Comparison of ENCODE assay signal across 8 cellular contexts in the genomic region with DNA sequence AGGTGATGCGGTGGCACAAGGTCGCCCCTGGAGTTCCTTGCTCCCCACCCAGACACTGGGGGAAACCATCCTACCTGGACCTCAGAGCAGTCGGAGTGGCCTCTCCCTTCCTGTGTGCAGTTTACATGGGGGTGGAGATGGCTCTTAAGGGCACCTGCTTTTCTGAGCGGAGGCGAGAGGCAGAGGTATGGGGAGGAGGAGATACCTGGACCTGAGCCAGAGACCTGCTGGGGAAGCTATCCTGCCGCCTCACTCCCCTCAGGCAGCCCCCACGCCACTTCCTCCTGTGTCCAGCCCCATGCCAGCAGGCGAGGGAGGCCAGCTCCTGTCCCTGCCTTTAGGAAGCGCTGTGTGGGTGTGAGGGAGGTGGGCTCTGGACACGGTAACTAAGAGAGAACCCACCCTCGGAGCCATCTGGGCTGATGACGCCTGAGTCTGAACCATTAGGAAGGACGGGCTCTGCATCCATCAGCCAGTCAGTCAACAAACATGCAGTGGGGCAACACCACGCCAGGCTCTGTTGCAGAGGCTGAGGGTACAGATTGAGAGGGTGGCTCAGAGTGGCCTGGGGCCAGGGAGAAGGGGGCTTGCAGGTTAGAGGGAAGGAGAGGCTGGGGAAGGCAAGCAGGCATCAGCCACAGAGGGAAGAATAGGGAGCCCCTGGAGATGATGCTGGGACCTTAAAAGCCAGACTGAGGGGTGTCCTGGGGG. TPM values are rescaled to one million over a fixed set of nuclear protein-coding genes. Genes with fewer than 3 reads are reported as not detected.
DNase-seq lines count a peak whose midpoint lies in the region; ATAC-seq lines count a peak whose summit lies in the region.

No MANE protein-coding gene starts in this region.

- CTCF ChIA-PET in activated CD8-positive, alpha-beta memory T cell treated with anti-CD3 and anti-CD28 coated beads, Interleukin-2, amount 10 ng/mL, durations not matched to agents 7 days and 5 days (lab: Charles Lee) = interaction anchor here (1.0 to 3.6 kb wide), 6 partner anchors 42 to 225 kb away, joined by 3 to 35 read pairs (median 10); partner anchors contain the start of genes ALDOA, GDPD3 and TBX6

- peaks cover 43% of the 10 kb centered on the region for H3K36me3 Mint-ChIP-seq in activated CD8-positive, alpha-beta memory T cell treated with anti-CD3 and anti-CD28 coated beads, Interleukin-2, amount 10 ng/mL, durations not matched to agents 7 days and 5 days

- peak overlapping the region; percentile 100 for H3K27ac Mint-ChIP-seq in activated CD8-positive, alpha-beta memory T cell treated with anti-CD3 and anti-CD28 coated beads, Interleukin-2, amount 10 ng/mL, durations not matched to agents 7 days and 5 days

- ATAC-seq in activated CD8-positive, alpha-beta memory T cell treated with anti-CD3 and anti-CD28 coated beads, Interleukin-2, amount 10 ng/mL, durations not matched to agents 7 days and 5 days = peak; percentile 2
- no peak for ATAC-seq in HG02678 (IDR thresholded peaks at IDR 0.05; ENCODE audit: unreplicated experiment)

- H3K27me3 Mint-ChIP-seq in activated CD8-positive, alpha-beta memory T cell treated with anti-CD3 and anti-CD28 coated beads, Interleukin-2, amount 10 ng/mL, durations not matched to agents 7 days and 5 days = no peaks in the 10 kb centered on the region

- H3K9me3 Mint-ChIP-seq in activated CD8-positive, alpha-beta memory T cell treated with anti-CD3 and anti-CD28 coated beads, Interleukin-2, amount 10 ng/mL, durations not matched to agents 7 days and 5 days (ENCODE audit: low read depth) = no peaks in the 10 kb centered on the region

- H3K4me3 Mint-ChIP-seq in activated CD8-positive, alpha-beta memory T cell treated with anti-CD3 and anti-CD28 coated beads, Interleukin-2, amount 10 ng/mL, durations not matched to agents 7 days and 5 days = peak overlapping the region; percentile 100

- H3K4me1 Mint-ChIP-seq in activated CD8-positive, alpha-beta memory T cell treated with anti-CD3 and anti-CD28 coated beads, Interleukin-2, amount 10 ng/mL, durations not matched to agents 7 days and 5 days = peaks cover 30% of the 10 kb centered on the region

- DNase-seq in NK-92 treated with Interleukin-12 subunit alpha and Interleukin-12 subunit beta, amount 100 ng/mL, for 24 hours (lab: John Stamatoyannopoulos, UW) = peak; percentile 55
- DNase-seq in NK-92 (lab: John Stamatoyannopoulos, UW; ENCODE audit: unreplicated experiment) = no peak
- peak; percentile 9 for DNase-seq in NCI-H2171 (lab: John Stamatoyannopoulos, UW)
- DNase-seq in activated CD8-positive, alpha-beta memory T cell treated with anti-CD3 and anti-CD28 coated beads, Interleukin-2, amount 10 ng/mL, durations not matched to agents 7 days and 5 days = peak; percentile 69
- DNase-seq in germinal center (ENCODE audit: low spot score) = peak; percentile 43
- peak; percentile 30 for DNase-seq in stimulated activated CD4-positive, alpha-beta T cell treated with anti-CD3 and anti-CD28 coated beads, Interleukin-12 subunit alpha, Interleukin-12 subunit beta, amount 100 ng/mL, for 4 hours
- no peak for DNase-seq in dermis blood vessel endothelial cell

RNA-seq across cellular contexts. Expression of gene CORO1A, which starts 1.2 kb away (rescaled TPM):
- total RNA-seq in activated CD8-positive, alpha-beta memory T cell treated with anti-CD3 and anti-CD28 coated beads, Interleukin-2, amount 10 ng/mL, durations not matched to agents 7 days and 5 days = 1,000 to 10,000 TPM; 1,639 to 1,875 TPM
- total RNA-seq in dermis blood vessel endothelial cell = 1.9 and 4.7 TPM in 2 replicates

RNA-seq across cellular contexts. Expression of gene BOLA2B, which starts 8.9 kb away (rescaled TPM):
- 100 to 1,000 TPM; 210 to 238 TPM for total RNA-seq in activated CD8-positive, alpha-beta memory T cell treated with anti-CD3 and anti-CD28 coated beads, Interleukin-2, amount 10 ng/mL, durations not matched to agents 7 days and 5 days
- total RNA-seq in dermis blood vessel endothelial cell = 57.5 and 245 TPM in 2 replicates

RNA-seq across cellular contexts. Expression of gene SLX1A, which starts 9.1 kb away (rescaled TPM):
- 100 to 1,000 TPM; 109 to 121 TPM for total RNA-seq in activated CD8-positive, alpha-beta memory T cell treated with anti-CD3 and anti-CD28 coated beads, Interleukin-2, amount 10 ng/mL, durations not matched to agents 7 days and 5 days
- 44.0 and 72.8 TPM in 2 replicates for total RNA-seq in dermis blood vessel endothelial cell

RNA-seq across cellular contexts. Expression of gene SULT1A3, which starts 14.5 kb away (rescaled TPM):
- 10 to 100 TPM; 23.4 to 29.6 TPM for total RNA-seq in activated CD8-positive, alpha-beta memory T cell treated with anti-CD3 and anti-CD28 coated beads, Interleukin-2, amount 10 ng/mL, durations not matched to agents 7 days and 5 days
- 2.6 and 7.1 TPM in 2 replicates for total RNA-seq in dermis blood vessel endothelial cell

Comparison
In these comparisons a context has a peak if more than half of its experiments do, and no peak if none do; other contexts are left out.
1. DNase-seq: peak in NK-92 treated with Interleukin-12 subunit alpha and Interleukin-12 subunit beta, amount 100 ng/mL, for 24 hours (single experiment), NCI-H2171 (single experiment), activated CD8-positive, alpha-beta memory T cell treated with anti-CD3 and anti-CD28 coated beads, Interleukin-2, amount 10 ng/mL, durations not matched to agents 7 days and 5 days (single experiment), germinal center (single experiment) and stimulated activated CD4-positive, alpha-beta T cell treated with anti-CD3 and anti-CD28 coated beads, Interleukin-12 subunit alpha, Interleukin-12 subunit beta, amount 100 ng/mL, for 4 hours (single experiment); none in NK-92 (single experiment) and dermis blood vessel endothelial cell (single experiment).
2. RNA of gene CORO1A, which starts 1.2 kb away (total RNA-seq): 1,639 to 1,875 TPM in activated CD8-positive, alpha-beta memory T cell treated with anti-CD3 and anti-CD28 coated beads, Interleukin-2, amount 10 ng/mL, durations not matched to agents 7 days and 5 days; 1.9 to 4.7 TPM in dermis blood vessel endothelial cell; every median in the first group is over 100 times any median in the second.